28 cellular contexts compared by ENCODE assay signal in genomic region chr10:96705134-96705533, GRCh38. TPM values are rescaled to one million over a fixed set of nuclear protein-coding genes. Genes with fewer than 3 reads are reported as not detected.
DNase-seq lines count a peak whose midpoint lies in the region; ATAC-seq and TF ChIP-seq lines count a peak whose summit lies in the region.
"Had no signal": no experiment of that assay in that cellular context is flagged by ENCODE, and none has a peak within 500 bp of the region (broad histone marks: within the 10 kb centered on the region; RNA-seq: fewer than 3 reads in every experiment).

No MANE protein-coding gene starts in this region.

- no peak for TF ChIP-seq CTCF in HL-60 (IDR thresholded peaks at IDR 0.05; ENCODE audit: insufficient read depth, low read length)

- intact Hi-C loops in left colon (cut with DNase I, micrococcal nuclease), result no loop called here

- H3K27me3 ChIP-seq in HL-60 (ENCODE audit: insufficient read depth, poor library complexity, severe bottlenecking), result no peaks in the 10 kb centered on the region
- H3K27me3 ChIP-seq: BE2C, body of pancreas, esophagus muscularis mucosa, SJCRH30, stomach, tibial nerve had no signal

- ATAC-seq in left colon, result peak; percentile 44
- ATAC-seq: activated naive CD8-positive, alpha-beta T cell treated with anti-CD3 and anti-CD28 coated beads, Interleukin-2, amount 50 U/mL, for 24 hours; body of pancreas; T-helper 17 cell had no signal

- H3K4me3 ChIP-seq in HL-60 (replicated peaks; ENCODE audit: insufficient read depth, low read length), result no peak overlapping the region
- H3K4me3 ChIP-seq: body of pancreas, esophagus muscularis mucosa, lung, SJCRH30, smooth muscle cell, stomach, tibial nerve had no signal

- peak; percentile 27 for DNase-seq in Ammon's horn (ENCODE audit: low spot score)
- DNase-seq in HL-60 (ENCODE audit: low read depth in 1 of 2, low spot score in 1 of 2), result peak in 1 of 2 experiments; percentile 33
- DNase-seq in SKM-1 treated with dmso at 0.1 percent for 144 hours (lab: John Stamatoyannopoulos, UW; ENCODE audit: unreplicated experiment), result peak; percentile 39
- no peak for DNase-seq in left colon
- no peak for DNase-seq in HuH-7 (ENCODE audit: low spot score)
- DNase-seq in activated CD4-positive, alpha-beta T cell treated with anti-CD3 and anti-CD28 coated beads, Interleukin-2, amount 50 U/mL, for 48 hours, result no peak
- DNase-seq in T-helper 2 cell, result no peak
- no peak for DNase-seq in NCI-H2227 (lab: John Stamatoyannopoulos, UW; ENCODE audit: unreplicated experiment)
- DNase-seq: activated CD4-positive, alpha-beta memory T cell treated with anti-CD3 and anti-CD28 coated beads for 36 hours; activated CD4-positive, CD25-positive, alpha-beta regulatory T cell; activated effector memory CD4-positive, alpha-beta T cell treated with anti-CD3 and anti-CD28 coated beads, Interleukin-2, amount 50 U/mL, for 16 hours; activated naive CD8-positive, alpha-beta T cell treated with anti-CD3 and anti-CD28 coated beads, Interleukin-2, amount 50 U/mL, for 24 hours; BE2C; body of pancreas; Calu3; effector CD8-positive, alpha-beta T cell; EL; HCEC 1CT; NCI-H2081 treated with DMSO at 0.1 percent for 48 hours; occipital lobe; SJCRH30; stimulated activated CD4-positive, alpha-beta T cell treated with anti-CD3 and anti-CD28 coated beads, Interleukin-4, amount 100 ng/mL, for 24 hours; stomach; T-helper 17 cell had no signal

- H3K27ac ChIP-seq in HL-60 (replicated peaks), result 0 out of 2 replicates have a peak overlapping the region, but pooled peaks have one; percentile 22
- H3K27ac ChIP-seq: body of pancreas, esophagus muscularis mucosa, SJCRH30, stomach, tibial nerve had no signal

RNA-seq across cellular contexts. Expression of gene PIK3AP1, which starts 15.2 kb away (rescaled TPM):
- total RNA-seq in left colon, result 10 to 100 TPM; 10.1 to 13.0 TPM

Comparison
In these comparisons a context has a peak if more than half of its experiments do, and no peak if none do; other contexts are left out.
1. DNase-seq: peak in Ammon's horn (single experiment) and SKM-1 treated with dmso at 0.1 percent for 144 hours (single experiment); none in left colon (0 of 2), HuH-7 (single experiment), activated CD4-positive, alpha-beta T cell treated with anti-CD3 and anti-CD28 coated beads, Interleukin-2, amount 50 U/mL, for 48 hours (0 of 2), T-helper 2 cell (0 of 5) and NCI-H2227 (single experiment).